Comparison of ENCODE assay signal across 28 cellular contexts in genomic region chr3:115638991-115639390, GRCh38. TPM values are rescaled to one million over a fixed set of nuclear protein-coding genes. Genes with fewer than 3 reads are reported as not detected.
"Had no signal": no experiment of that assay in that cellular context is flagged by ENCODE, and none has a peak within 500 bp of the region (broad histone marks: within the 10 kb centered on the region; RNA-seq: fewer than 3 reads in every experiment).

No MANE protein-coding gene starts in this region.

- H3K9me3 ChIP-seq: colonic mucosa, esophagus muscularis mucosa, left lung, upper lobe of right lung had no signal

- H3K27ac ChIP-seq: colonic mucosa, dorsolateral prefrontal cortex, esophagus muscularis mucosa, hepatocyte, left lung, parathyroid adenoma, upper lobe of right lung had no signal

- ATAC-seq: activated T-cell treated with anti-CD3 and anti-CD28 coated beads, Interleukin-2, amount 50 U/mL, for 4 hours; effector memory CD8-positive, alpha-beta T cell; left lung; right cardiac atrium; stimulated activated naive CD8-positive, alpha-beta T cell treated with anti-CD3 and anti-CD28 coated beads, Interleukin-15, Interleukin-2, amounts not matched to agents 100 U/mL and 50 U/mL, for 24 hours; upper lobe of right lung had no signal

- H3K9ac ChIP-seq: parathyroid adenoma had no signal

- H3K4me3 ChIP-seq: colonic mucosa, dorsolateral prefrontal cortex, esophagus muscularis mucosa, hepatocyte, left lung, lung, upper lobe of right lung had no signal

- H3K4me1 ChIP-seq: colonic mucosa, esophagus muscularis mucosa, left lung, parathyroid adenoma, upper lobe of right lung had no signal

- H3K27me3 ChIP-seq: colonic mucosa, esophagus muscularis mucosa, hepatocyte, left lung, upper lobe of right lung had no signal

- DNase-seq: activated B cell treated with CpG ODN at 0.5 μM for 24 hours; activated CD4-positive, alpha-beta T cell treated with anti-CD3 and anti-CD28 coated beads for 4 hours; activated CD4-positive, alpha-beta T cell treated with anti-CD3 and anti-CD28 coated beads, Interleukin-2, amount 50 U/mL, for 48 hours; activated CD8-positive, alpha-beta memory T cell treated with anti-CD3 and anti-CD28 coated beads, Interleukin-2, amount 50 U/mL, for 48 hours; activated naive CD4-positive, alpha-beta T cell; activated naive CD8-positive, alpha-beta T cell treated with anti-CD3 and anti-CD28 coated beads for 36 hours; activated T-cell treated with anti-CD3 and anti-CD28 coated beads, Interleukin-2, amount 50 U/mL, for 4 hours; central memory CD4-positive, alpha-beta T cell; colonic mucosa; effector memory CD8-positive, alpha-beta T cell; glutamatergic neuron; immature natural killer cell; left lung; naive B cell; nucleus accumbens; right cardiac atrium; stimulated activated CD4-positive, alpha-beta T cell treated with anti-CD3 and anti-CD28 coated beads, Interleukin-12 subunit alpha, Interleukin-12 subunit beta, amount 100 ng/mL, for 4 hours; stimulated activated CD4-positive, alpha-beta T cell treated with anti-CD3 and anti-CD28 coated beads, Interleukin-4, amount 100 ng/mL, for 4 hours; stimulated activated naive CD8-positive, alpha-beta T cell treated with anti-CD3 and anti-CD28 coated beads, Interleukin-15, Interleukin-2, amounts not matched to agents 100 U/mL and 50 U/mL, for 24 hours; upper lobe of right lung had no signal

- H3K36me3 ChIP-seq: colonic mucosa, esophagus muscularis mucosa, left lung, upper lobe of right lung had no signal

- H3K4me2 ChIP-seq: hepatocyte had no signal

RNA-seq across cellular contexts. Expression of gene GAP43, which starts 15.7 kb away (rescaled TPM):
- total RNA-seq: activated B cell treated with CpG ODN at 0.5 μM for 24 hours; activated T-cell treated with anti-CD3 and anti-CD28 coated beads, Interleukin-2, amount 50 U/mL, for 4 hours; activated T-helper 2 cell treated with anti-CD3 and anti-CD28 coated beads, Interferon-gamma antibody, Interleukin-2, Interleukin-4, amounts not matched to agents 10 μg/mL and 5 μg/mL and 100 μg/mL, durations not matched to agents 14 hours and 24 hours and 36 hours; mesenteric fat pad; pulmonary artery endothelial cell; upper lobe of right lung had no signal
